In genomic region chr11:93902921-93903320, GRCh38 we compare ENCODE assay signal across 30 cellular contexts. TPM values are rescaled to one million over a fixed set of nuclear protein-coding genes. Genes with fewer than 3 reads are reported as not detected.
"Had no signal": no experiment of that assay in that cellular context is flagged by ENCODE, and none has a peak within 500 bp of the region (broad histone marks: within the 10 kb centered on the region; RNA-seq: fewer than 3 reads in every experiment).

No MANE protein-coding gene starts in this region.

- H3K4me1 Mint-ChIP-seq: activated CD4-positive, alpha-beta memory T cell treated with anti-CD3 and anti-CD28 coated beads, Interleukin-2, amount 10 ng/mL, durations not matched to agents 7 days and 5 days; activated CD4-positive, alpha-beta T cell treated with anti-CD3 and anti-CD28 coated beads, Interleukin-2, amount 10 ng/mL, durations not matched to agents 7 days and 5 days; activated naive CD4-positive, alpha-beta T cell treated with anti-CD3 and anti-CD28 coated beads, Interleukin-2, amount 10 ng/mL, durations not matched to agents 7 days and 5 days; naive thymus-derived CD4-positive, alpha-beta T cell had no signal

- H3K79me2 ChIP-seq: parathyroid adenoma had no signal

- H3K9me3 ChIP-seq: psoas muscle, right atrium auricular region, spleen, testis, transverse colon had no signal

- H3K27ac ChIP-seq: brain microvascular endothelial cell, parathyroid adenoma, psoas muscle, right atrium auricular region, spleen, testis, transverse colon had no signal

- H3K9me3 Mint-ChIP-seq: activated CD4-positive, alpha-beta memory T cell treated with anti-CD3 and anti-CD28 coated beads, Interleukin-2, amount 10 ng/mL, durations not matched to agents 7 days and 5 days; activated CD4-positive, alpha-beta T cell treated with anti-CD3 and anti-CD28 coated beads, Interleukin-2, amount 10 ng/mL, durations not matched to agents 7 days and 5 days; activated naive CD4-positive, alpha-beta T cell treated with anti-CD3 and anti-CD28 coated beads, Interleukin-2, amount 10 ng/mL, durations not matched to agents 7 days and 5 days; activated T-cell treated with anti-CD3 and anti-CD28 coated beads, Interleukin-2, amount 50 U/mL, for 24 hours had no signal

- H3K27ac Mint-ChIP-seq: activated CD4-positive, alpha-beta memory T cell treated with anti-CD3 and anti-CD28 coated beads, Interleukin-2, amount 10 ng/mL, durations not matched to agents 7 days and 5 days; activated CD4-positive, alpha-beta T cell treated with anti-CD3 and anti-CD28 coated beads, Interleukin-2, amount 10 ng/mL, durations not matched to agents 7 days and 5 days; activated naive CD4-positive, alpha-beta T cell treated with anti-CD3 and anti-CD28 coated beads, Interleukin-2, amount 10 ng/mL, durations not matched to agents 7 days and 5 days; activated T-cell treated with anti-CD3 and anti-CD28 coated beads, Interleukin-2, amount 50 U/mL, for 24 hours; mesothelial cell of epicardium; naive thymus-derived CD4-positive, alpha-beta T cell; WTC11 had no signal

- H3K4me1 ChIP-seq: parathyroid adenoma, psoas muscle, right atrium auricular region, spleen, testis, transverse colon had no signal

- DNase-seq: activated CD4-positive, alpha-beta memory T cell treated with anti-CD3 and anti-CD28 coated beads, Interleukin-2, amount 10 ng/mL, durations not matched to agents 7 days and 5 days; activated CD4-positive, alpha-beta T cell treated with anti-CD3 and anti-CD28 coated beads for 1 hour; activated CD4-positive, alpha-beta T cell treated with anti-CD3 and anti-CD28 coated beads, Interleukin-2, amount 10 ng/mL, durations not matched to agents 7 days and 5 days; activated CD8-positive, alpha-beta memory T cell treated with anti-CD3 and anti-CD28 coated beads, Interleukin-2, amount 50 U/mL, for 48 hours; activated gamma-delta T cell; activated naive CD4-positive, alpha-beta T cell treated with anti-CD3 and anti-CD28 coated beads, Interleukin-2, amount 10 ng/mL, durations not matched to agents 7 days and 5 days; activated T-cell treated with anti-CD3 and anti-CD28 coated beads, Interleukin-2, amount 50 U/mL, for 24 hours; amniotic stem cell; brain microvascular endothelial cell; caudate nucleus; left cardiac atrium; left ventricle myocardium superior; naive thymus-derived CD4-positive, alpha-beta T cell; nucleus accumbens; psoas muscle; spleen; stimulated activated CD4-positive, alpha-beta T cell treated with anti-CD3 and anti-CD28 coated beads, Interleukin-2, amount 100 ng/mL, for 48 hours; stimulated activated naive CD4-positive, alpha-beta T cell treated with Interleukin-2 at 50 U/mL for 16 hours; T-helper 9 cell; testis; transverse colon had no signal

- H3K27me3 Mint-ChIP-seq: activated naive CD4-positive, alpha-beta T cell treated with anti-CD3 and anti-CD28 coated beads, Interleukin-2, amount 10 ng/mL, durations not matched to agents 7 days and 5 days had no signal

- H3K9ac ChIP-seq: parathyroid adenoma had no signal

- H3K4me3 ChIP-seq: psoas muscle, right atrium auricular region, spleen, testis, transverse colon had no signal

- ATAC-seq: esophagus mucosa; left cardiac atrium; left ventricle myocardium superior; naive thymus-derived CD4-positive, alpha-beta T cell; psoas muscle; WTC11 had no signal

- H2AFZ ChIP-seq: parathyroid adenoma had no signal

- H3K4me3 Mint-ChIP-seq: activated CD4-positive, alpha-beta memory T cell treated with anti-CD3 and anti-CD28 coated beads, Interleukin-2, amount 10 ng/mL, durations not matched to agents 7 days and 5 days; activated CD4-positive, alpha-beta T cell treated with anti-CD3 and anti-CD28 coated beads, Interleukin-2, amount 10 ng/mL, durations not matched to agents 7 days and 5 days; activated naive CD4-positive, alpha-beta T cell treated with anti-CD3 and anti-CD28 coated beads, Interleukin-2, amount 10 ng/mL, durations not matched to agents 7 days and 5 days; activated T-cell treated with anti-CD3 and anti-CD28 coated beads, Interleukin-2, amount 50 U/mL, for 24 hours; mesothelial cell of epicardium; naive thymus-derived CD4-positive, alpha-beta T cell; WTC11 had no signal

- H3K36me3 Mint-ChIP-seq: activated naive CD4-positive, alpha-beta T cell treated with anti-CD3 and anti-CD28 coated beads, Interleukin-2, amount 10 ng/mL, durations not matched to agents 7 days and 5 days; naive thymus-derived CD4-positive, alpha-beta T cell; WTC11 had no signal

- H3K27me3 ChIP-seq: brain microvascular endothelial cell, right atrium auricular region, testis, transverse colon had no signal

- H3K36me3 ChIP-seq: brain microvascular endothelial cell, right atrium auricular region, spleen, transverse colon had no signal

RNA-seq across cellular contexts. Expression of gene VSTM5, which starts 52.5 kb away (rescaled TPM):
- total RNA-seq: activated CD4-positive, alpha-beta memory T cell treated with anti-CD3 and anti-CD28 coated beads, Interleukin-2, amount 10 ng/mL, durations not matched to agents 7 days and 5 days; activated CD4-positive, alpha-beta T cell treated with anti-CD3 and anti-CD28 coated beads, Interleukin-2, amount 10 ng/mL, durations not matched to agents 7 days and 5 days; endothelial cell of umbilical vein; left ventricle myocardium superior; lung microvascular endothelial cell; mesothelial cell of epicardium; naive thymus-derived CD4-positive, alpha-beta T cell; right atrium auricular region; spleen; T-helper 1 cell treated with Interleukin-12 subunit alpha and Interleukin-12 subunit beta and Interleukin-4 antibody, amounts not matched to agents 30 ng/mL and 1 ng/mL, for 36 hours had no signal
- polyA plus RNA-seq: naive thymus-derived CD4-positive, alpha-beta T cell; neural cell; spleen had no signal
